ENCODE assay signal across 18 cellular contexts in genomic region chr4:76663794-76664193, GRCh38.
A peak's percentile ranks its signal among the peaks of the same experiment; 100 is the strongest.
DNase-seq lines count a peak whose midpoint lies in the region; ATAC-seq and TF ChIP-seq lines count a peak whose summit lies in the region.
"Had no signal": no experiment of that assay in that cellular context is flagged by ENCODE, and none has a peak within 500 bp of the region (broad histone marks: within the 10 kb centered on the region; RNA-seq: fewer than 3 reads in every experiment).

No MANE protein-coding gene starts in this region.

- intact Hi-C loops in mucosa of descending colon (cut with DNase I, micrococcal nuclease): no loop called here

- no peaks in the 10 kb centered on the region for H3K9me3 ChIP-seq in duodenal mucosa (ENCODE audit: control insufficient read depth in 1 of 2, low read length in 2 of 2)
- no peaks in the 10 kb centered on the region for H3K9me3 ChIP-seq in mucosa of descending colon
- no peaks in the 10 kb centered on the region for H3K9me3 ChIP-seq in thoracic aorta
- H3K9me3 ChIP-seq in GM23248 (ENCODE audit: low read depth): no peaks in the 10 kb centered on the region
- H3K9me3 ChIP-seq: BLaER1 had no signal

- H4K20me1 ChIP-seq in GM23248 (ENCODE audit: insufficient read depth): no peaks in the 10 kb centered on the region
- H4K20me1 ChIP-seq: BLaER1 had no signal

- peak; percentile 60 for ATAC-seq in mucosa of descending colon
- ATAC-seq in thoracic aorta (ENCODE audit: insufficient number of reproducible peaks, low FRiP score, low read depth): no peak

- H3K27ac ChIP-seq in duodenal mucosa (ENCODE audit: low read depth, low read length): peak overlapping the region; percentile 40
- peak overlapping the region; percentile 25 to 41 for H3K27ac ChIP-seq in thoracic aorta
- no peak overlapping the region for H3K27ac ChIP-seq in GM23248
- H3K27ac ChIP-seq: BLaER1 had no signal

- no peaks in the 10 kb centered on the region for H3K79me2 ChIP-seq in GM23248 (ENCODE audit: insufficient read depth)

- in situ Hi-C loops in GM13976 (cut with MboI; ENCODE audit: low sequenced_read_pairs, unreplicated experiment) (no loop called here), GM23248 (cut with MboI) (no loop called here)

- TF ChIP-seq CTCF in mucosa of descending colon (IDR thresholded peaks at IDR 0.05): no peak
- TF ChIP-seq CTCF in thoracic aorta (IDR thresholded peaks at IDR 0.05): no peak
- TF ChIP-seq CTCF in GM13976 (IDR thresholded peaks at IDR 0.05; ENCODE audit: borderline replicate concordance, control extremely low read depth, extremely low read depth, insufficient read depth, missing control alignments): no peak

- H3K9ac ChIP-seq in duodenal mucosa (ENCODE audit: low read depth in 1 of 2, low read length in 2 of 2): no peak overlapping the region
- no peak overlapping the region for H3K9ac ChIP-seq in GM23248
- H3K9ac ChIP-seq: BLaER1 had no signal

- H3K27me3 ChIP-seq in duodenal mucosa (ENCODE audit: control insufficient read depth in 1 of 2, insufficient read depth in 2 of 2, low read length in 2 of 2) (no peaks in the 10 kb centered on the region), thoracic aorta (replicated peaks; ENCODE audit: insufficient read depth) (no peaks in the 10 kb centered on the region), GM23248 (replicated peaks; ENCODE audit: insufficient read depth) (no peaks in the 10 kb centered on the region)
- H3K27me3 ChIP-seq: BLaER1 had no signal

- H3K4me3 ChIP-seq in duodenal mucosa (ENCODE audit: low read depth in 1 of 2, low read length in 2 of 2): no peak overlapping the region
- no peak overlapping the region for H3K4me3 ChIP-seq in mucosa of descending colon
- no peak overlapping the region for H3K4me3 ChIP-seq in thoracic aorta
- no peak overlapping the region for H3K4me3 ChIP-seq in GM23248
- H3K4me3 ChIP-seq: BLaER1 had no signal

- H3F3A ChIP-seq in GM23248 (ENCODE audit: insufficient read depth): peaks cover 23% of the 10 kb centered on the region

- no peak overlapping the region for H3K4me2 ChIP-seq in GM23248 (ENCODE audit: unreplicated experiment)
- H3K4me2 ChIP-seq: BLaER1 had no signal

- H3K4me1 ChIP-seq in duodenal mucosa (ENCODE audit: control insufficient read depth in 1 of 2, insufficient read depth in 2 of 2, low read length in 2 of 2) (peaks cover 30 to 45% of the 10 kb centered on the region in 2 donors), mucosa of descending colon (ENCODE audit: low read depth) (peaks cover 35% of the 10 kb centered on the region), thoracic aorta (ENCODE audit: control insufficient read depth in 1 of 2, low read depth in 2 of 2) (peaks cover 9 to 60% of the 10 kb centered on the region in 2 donors), GM23248 (ENCODE audit: insufficient read depth) (peaks cover 18% of the 10 kb centered on the region)

- H3K36me3 ChIP-seq in duodenal mucosa (ENCODE audit: control insufficient read depth in 1 of 2, insufficient read depth in 2 of 2, low read length in 2 of 2) (no peaks in the 10 kb centered on the region), mucosa of descending colon (ENCODE audit: low read depth) (no peaks in the 10 kb centered on the region), thoracic aorta (no peaks in the 10 kb centered on the region), GM23248 (ENCODE audit: low read depth) (no peaks in the 10 kb centered on the region)
- H3K36me3 ChIP-seq: BLaER1 had no signal

- DNase-seq in NCI-H226 (peak; percentile 59), mucosa of descending colon (peak in 1 of 3 donors; percentile 36), thoracic aorta (ENCODE audit: low spot score) (no peak), GM13976 (ENCODE audit: low spot score) (no peak), globus pallidus (ENCODE audit: low spot score) (no peak), GM23248 (no peak), GOT3 (lab: John Stamatoyannopoulos, UW) (no peak)
- DNase-seq: CD8-positive, alpha-beta memory T cell; DND-41; GF-D8; Kasumi-1; NCI-H1436; NCI-H2081; NCI-H345; NCI-H69; Right ventricle myocardium superior had no signal

- 82 to 83% methylated on average over 1 of the region's 1 CpG for WGBS in GM23248 (ENCODE audit: low coverage in 1 of 2, low lambda C conversion rate in 2 of 2, missing lambda C conversion rate in 2 of 2), 2 experiments

- no peak overlapping the region for H2AFZ ChIP-seq in GM23248

- no peaks in the 10 kb centered on the region for H3K9me2 ChIP-seq in GM23248 (ENCODE audit: insufficient read depth)
